ENCODE assay signal across 8 cellular contexts in genomic region chr20:23937303-23938117, GRCh38. TPM values are rescaled to one million over a fixed set of nuclear protein-coding genes. Genes with fewer than 3 reads are reported as not detected.
A peak's percentile ranks its signal among the peaks of the same experiment; 100 is the strongest.
DNase-seq lines count a peak whose midpoint lies in the region; ATAC-seq and TF ChIP-seq lines count a peak whose summit lies in the region.

No MANE protein-coding gene starts in this region.

- DNase-seq in NCI-H187 (lab: John Stamatoyannopoulos, UW) (peak; percentile 4 to 5), NCI-H187 treated with DMSO at 0.1 percent for 48 hours (lab: John Stamatoyannopoulos, UW) (no peak), NCI-H2196 treated with DMSO at 0.1 percent for 48 hours (lab: John Stamatoyannopoulos, UW; ENCODE audit: unreplicated experiment) (peak; percentile 2), endothelial cell (ENCODE audit: low spot score) (peak; percentile 67), midbrain (lab: John Stamatoyannopoulos, UW) (peak; percentile 68)
- DNase-seq in activated CD8-positive, alpha-beta T cell treated with anti-CD3 and anti-CD28 coated beads, Interleukin-2, amount 10 ng/mL, durations not matched to agents 7 days and 5 days, result peak; percentile 73
- DNase-seq in stimulated activated CD8-positive, alpha-beta memory T cell treated with anti-CD3 and anti-CD28 coated beads, Interleukin-4, amount 100 ng/mL, for 48 hours, result peak; percentile 66

- H3K27ac Mint-ChIP-seq in activated CD8-positive, alpha-beta T cell treated with anti-CD3 and anti-CD28 coated beads, Interleukin-2, amount 10 ng/mL, durations not matched to agents 7 days and 5 days, result no peak overlapping the region
- no peak overlapping the region for H3K27ac Mint-ChIP-seq in endothelial cell (ENCODE audit: unreplicated experiment)

- H3K4me1 Mint-ChIP-seq in activated CD8-positive, alpha-beta T cell treated with anti-CD3 and anti-CD28 coated beads, Interleukin-2, amount 10 ng/mL, durations not matched to agents 7 days and 5 days (ENCODE audit: low read depth), result no peaks in the 10 kb centered on the region
- no peaks in the 10 kb centered on the region for H3K4me1 Mint-ChIP-seq in endothelial cell (ENCODE audit: unreplicated experiment)

- peak; percentile 84 for TF ChIP-seq CTCF in endothelial cell (IDR thresholded peaks at IDR 0.05; ENCODE audit: unreplicated experiment)

- H3K36me3 Mint-ChIP-seq in activated CD8-positive, alpha-beta T cell treated with anti-CD3 and anti-CD28 coated beads, Interleukin-2, amount 10 ng/mL, durations not matched to agents 7 days and 5 days (ENCODE audit: low read depth), result no peaks in the 10 kb centered on the region
- peaks cover 3% of the 10 kb centered on the region for H3K36me3 Mint-ChIP-seq in endothelial cell (ENCODE audit: low read depth, unreplicated experiment)

- peaks cover 4% of the 10 kb centered on the region for H3K27me3 Mint-ChIP-seq in activated CD8-positive, alpha-beta T cell treated with anti-CD3 and anti-CD28 coated beads, Interleukin-2, amount 10 ng/mL, durations not matched to agents 7 days and 5 days (ENCODE audit: low read depth)
- no peaks in the 10 kb centered on the region for H3K27me3 Mint-ChIP-seq in endothelial cell (ENCODE audit: unreplicated experiment)

- POLR2A ChIA-PET in activated CD8-positive, alpha-beta T cell treated with anti-CD3 and anti-CD28 coated beads, Interleukin-2, amount 10 ng/mL, durations not matched to agents 7 days and 5 days (lab: Charles Lee), result no interaction called here

- no peak overlapping the region for H3K4me3 Mint-ChIP-seq in activated CD8-positive, alpha-beta T cell treated with anti-CD3 and anti-CD28 coated beads, Interleukin-2, amount 10 ng/mL, durations not matched to agents 7 days and 5 days
- H3K4me3 Mint-ChIP-seq in endothelial cell (ENCODE audit: unreplicated experiment), result no peak overlapping the region

- ATAC-seq in HG02623 (IDR thresholded peaks at IDR 0.05; ENCODE audit: unreplicated experiment), result peak; percentile 67
- peak; percentile 85 for ATAC-seq in activated CD8-positive, alpha-beta T cell treated with anti-CD3 and anti-CD28 coated beads, Interleukin-2, amount 10 ng/mL, durations not matched to agents 7 days and 5 days

- CTCF ChIA-PET in activated CD8-positive, alpha-beta T cell treated with anti-CD3 and anti-CD28 coated beads, Interleukin-2, amount 10 ng/mL, durations not matched to agents 7 days and 5 days (lab: Charles Lee), result interaction anchor here (0.6 to 2.9 kb wide), 21 partner anchors 9 to 993 kb away, joined by 3 to 36 read pairs (median 3); no protein-coding TSS in a partner anchor

- H3K9me3 Mint-ChIP-seq in activated CD8-positive, alpha-beta T cell treated with anti-CD3 and anti-CD28 coated beads, Interleukin-2, amount 10 ng/mL, durations not matched to agents 7 days and 5 days (ENCODE audit: insufficient read depth), result no peaks in the 10 kb centered on the region
- no peaks in the 10 kb centered on the region for H3K9me3 Mint-ChIP-seq in endothelial cell (ENCODE audit: unreplicated experiment)

RNA-seq across cellular contexts. Expression of gene GGTLC1, which starts 51.1 kb away (rescaled TPM):
- not detected for total RNA-seq in activated CD8-positive, alpha-beta T cell treated with anti-CD3 and anti-CD28 coated beads, Interleukin-2, amount 10 ng/mL, durations not matched to agents 7 days and 5 days
- total RNA-seq in endothelial cell (ENCODE audit: unreplicated experiment), result not detected

RNA-seq across cellular contexts. Expression of gene CST5, which starts 58.0 kb away (rescaled TPM):
- not detected for total RNA-seq in activated CD8-positive, alpha-beta T cell treated with anti-CD3 and anti-CD28 coated beads, Interleukin-2, amount 10 ng/mL, durations not matched to agents 7 days and 5 days
- not detected for total RNA-seq in endothelial cell (ENCODE audit: unreplicated experiment)
